Comparison of ENCODE assay signal across 1 cellular context in the genomic region with DNA sequence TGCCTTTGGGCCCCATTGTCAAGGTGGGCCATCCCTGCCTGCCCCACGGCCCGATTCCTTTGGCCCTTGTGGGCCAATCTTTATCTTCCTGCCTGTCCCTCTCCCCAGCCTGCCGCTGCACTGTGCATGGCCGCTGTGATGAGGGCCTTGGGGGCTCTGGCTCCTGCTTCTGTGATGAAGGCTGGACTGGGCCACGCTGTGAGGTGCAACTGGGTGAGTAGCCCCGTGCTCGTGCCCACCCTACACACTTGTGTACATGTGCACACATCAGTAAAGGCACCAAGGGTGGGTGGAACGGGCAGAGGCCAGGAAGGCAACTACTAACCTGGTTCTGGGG.
TF ChIP-seq lines count a peak whose summit lies in the region.

No MANE protein-coding gene starts in this region.

TF ChIP-seq in HepG2, 621 proteins besides CTCF, POLR2A, EP300 and RAD21:
- TF ChIP-seq ZBTB2 (CRISPR knock-in tag; IDR thresholded peaks at IDR 0.05; ENCODE audit: low read depth) = no peak
- no peak for TF ChIP-seq KIAA2018 (CRISPR knock-in tag; IDR thresholded peaks at IDR 0.05; ENCODE audit: borderline replicate concordance)
- TF ChIP-seq FOXA1 (IDR thresholded peaks at IDR 0.05) = no peak
- TF ChIP-seq FOXA1 (CRISPR knock-in tag; IDR thresholded peaks at IDR 0.05) = no peak
- no peak for TF ChIP-seq MTF2 (CRISPR knock-in tag; IDR thresholded peaks at IDR 0.05; ENCODE audit: borderline replicate concordance)
- TF ChIP-seq ZNF616 (CRISPR knock-in tag; IDR thresholded peaks at IDR 0.05; ENCODE audit: low read depth) = no peak
- TF ChIP-seq, protein P1, sequence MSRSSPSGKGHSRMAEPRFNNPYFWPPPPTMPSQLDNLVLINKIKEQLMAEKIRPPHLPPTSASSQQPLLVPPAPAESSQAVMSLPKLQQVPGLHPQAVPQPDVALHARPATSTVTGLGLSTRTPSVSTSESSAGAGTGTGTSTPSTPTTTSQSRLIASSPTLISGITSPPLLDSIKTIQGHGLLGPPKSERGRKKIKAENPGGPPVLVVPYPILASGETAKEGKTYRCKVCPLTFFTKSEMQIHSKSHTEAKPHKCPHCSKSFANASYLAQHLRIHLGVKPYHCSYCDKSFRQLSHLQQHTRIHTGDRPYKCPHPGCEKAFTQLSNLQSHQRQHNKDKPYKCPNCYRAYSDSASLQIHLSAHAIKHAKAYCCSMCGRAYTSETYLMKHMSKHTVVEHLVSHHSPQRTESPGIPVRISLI (CRISPR knock-in tag; IDR thresholded peaks at IDR 0.05; ENCODE audit: borderline replicate concordance) = no peak
- TF ChIP-seq ZNF639 (CRISPR knock-in tag; conservative IDR thresholded peaks at IDR 0.05) = no peak
- no peak for TF ChIP-seq ZNF788 (CRISPR knock-in tag; IDR thresholded peaks at IDR 0.05; ENCODE audit: borderline replicate concordance)
- TF ChIP-seq, protein P2, sequence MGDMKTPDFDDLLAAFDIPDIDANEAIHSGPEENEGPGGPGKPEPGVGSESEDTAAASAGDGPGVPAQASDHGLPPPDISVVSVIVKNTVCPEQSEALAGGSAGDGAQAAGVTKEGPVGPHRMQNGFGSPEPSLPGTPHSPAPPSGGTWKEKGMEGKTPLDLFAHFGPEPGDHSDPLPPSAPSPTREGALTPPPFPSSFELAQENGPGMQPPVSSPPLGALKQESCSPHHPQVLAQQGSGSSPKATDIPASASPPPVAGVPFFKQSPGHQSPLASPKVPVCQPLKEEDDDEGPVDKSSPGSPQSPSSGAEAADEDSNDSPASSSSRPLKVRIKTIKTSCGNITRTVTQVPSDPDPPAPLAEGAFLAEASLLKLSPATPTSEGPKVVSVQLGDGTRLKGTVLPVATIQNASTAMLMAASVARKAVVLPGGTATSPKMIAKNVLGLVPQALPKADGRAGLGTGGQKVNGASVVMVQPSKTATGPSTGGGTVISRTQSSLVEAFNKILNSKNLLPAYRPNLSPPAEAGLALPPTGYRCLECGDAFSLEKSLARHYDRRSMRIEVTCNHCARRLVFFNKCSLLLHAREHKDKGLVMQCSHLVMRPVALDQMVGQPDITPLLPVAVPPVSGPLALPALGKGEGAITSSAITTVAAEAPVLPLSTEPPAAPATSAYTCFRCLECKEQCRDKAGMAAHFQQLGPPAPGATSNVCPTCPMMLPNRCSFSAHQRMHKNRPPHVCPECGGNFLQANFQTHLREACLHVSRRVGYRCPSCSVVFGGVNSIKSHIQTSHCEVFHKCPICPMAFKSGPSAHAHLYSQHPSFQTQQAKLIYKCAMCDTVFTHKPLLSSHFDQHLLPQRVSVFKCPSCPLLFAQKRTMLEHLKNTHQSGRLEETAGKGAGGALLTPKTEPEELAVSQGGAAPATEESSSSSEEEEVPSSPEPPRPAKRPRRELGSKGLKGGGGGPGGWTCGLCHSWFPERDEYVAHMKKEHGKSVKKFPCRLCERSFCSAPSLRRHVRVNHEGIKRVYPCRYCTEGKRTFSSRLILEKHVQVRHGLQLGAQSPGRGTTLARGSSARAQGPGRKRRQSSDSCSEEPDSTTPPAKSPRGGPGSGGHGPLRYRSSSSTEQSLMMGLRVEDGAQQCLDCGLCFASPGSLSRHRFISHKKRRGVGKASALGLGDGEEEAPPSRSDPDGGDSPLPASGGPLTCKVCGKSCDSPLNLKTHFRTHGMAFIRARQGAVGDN (CRISPR knock-in tag; IDR thresholded peaks at IDR 0.05) = no peak
- no peak for TF ChIP-seq ZNF772 (CRISPR knock-in tag; IDR thresholded peaks at IDR 0.05)
- TF ChIP-seq, protein P3, sequence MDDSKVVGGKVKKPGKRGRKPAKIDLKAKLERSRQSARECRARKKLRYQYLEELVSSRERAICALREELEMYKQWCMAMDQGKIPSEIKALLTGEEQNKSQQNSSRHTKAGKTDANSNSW (CRISPR knock-in tag; IDR thresholded peaks at IDR 0.05; ENCODE audit: borderline replicate concordance) = no peak
- no peak for TF ChIP-seq POLR2AphosphoS5 (IDR thresholded peaks at IDR 0.05; ENCODE audit: low read depth, low read length)
- TF ChIP-seq KDM5B (CRISPR knock-in tag; IDR thresholded peaks at IDR 0.05; ENCODE audit: borderline replicate concordance) = no peak
- TF ChIP-seq, protein P4, sequence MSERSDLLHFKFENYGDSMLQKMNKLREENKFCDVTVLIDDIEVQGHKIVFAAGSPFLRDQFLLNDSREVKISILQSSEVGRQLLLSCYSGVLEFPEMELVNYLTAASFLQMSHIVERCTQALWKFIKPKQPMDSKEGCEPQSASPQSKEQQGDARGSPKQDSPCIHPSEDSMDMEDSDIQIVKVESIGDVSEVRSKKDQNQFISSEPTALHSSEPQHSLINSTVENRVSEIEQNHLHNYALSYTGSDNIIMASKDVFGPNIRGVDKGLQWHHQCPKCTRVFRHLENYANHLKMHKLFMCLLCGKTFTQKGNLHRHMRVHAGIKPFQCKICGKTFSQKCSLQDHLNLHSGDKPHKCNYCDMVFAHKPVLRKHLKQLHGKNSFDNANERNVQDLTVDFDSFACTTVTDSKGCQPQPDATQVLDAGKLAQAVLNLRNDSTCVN (CRISPR knock-in tag; IDR thresholded peaks at IDR 0.05; ENCODE audit: borderline replicate concordance) = no peak
- no peak for TF ChIP-seq ZNF598 (CRISPR knock-in tag; IDR thresholded peaks at IDR 0.05; ENCODE audit: borderline replicate concordance)
TF ChIP-seq in HepG2: peak in this region for 0.
